7 cellular contexts compared by ENCODE assay signal in the genomic region with DNA sequence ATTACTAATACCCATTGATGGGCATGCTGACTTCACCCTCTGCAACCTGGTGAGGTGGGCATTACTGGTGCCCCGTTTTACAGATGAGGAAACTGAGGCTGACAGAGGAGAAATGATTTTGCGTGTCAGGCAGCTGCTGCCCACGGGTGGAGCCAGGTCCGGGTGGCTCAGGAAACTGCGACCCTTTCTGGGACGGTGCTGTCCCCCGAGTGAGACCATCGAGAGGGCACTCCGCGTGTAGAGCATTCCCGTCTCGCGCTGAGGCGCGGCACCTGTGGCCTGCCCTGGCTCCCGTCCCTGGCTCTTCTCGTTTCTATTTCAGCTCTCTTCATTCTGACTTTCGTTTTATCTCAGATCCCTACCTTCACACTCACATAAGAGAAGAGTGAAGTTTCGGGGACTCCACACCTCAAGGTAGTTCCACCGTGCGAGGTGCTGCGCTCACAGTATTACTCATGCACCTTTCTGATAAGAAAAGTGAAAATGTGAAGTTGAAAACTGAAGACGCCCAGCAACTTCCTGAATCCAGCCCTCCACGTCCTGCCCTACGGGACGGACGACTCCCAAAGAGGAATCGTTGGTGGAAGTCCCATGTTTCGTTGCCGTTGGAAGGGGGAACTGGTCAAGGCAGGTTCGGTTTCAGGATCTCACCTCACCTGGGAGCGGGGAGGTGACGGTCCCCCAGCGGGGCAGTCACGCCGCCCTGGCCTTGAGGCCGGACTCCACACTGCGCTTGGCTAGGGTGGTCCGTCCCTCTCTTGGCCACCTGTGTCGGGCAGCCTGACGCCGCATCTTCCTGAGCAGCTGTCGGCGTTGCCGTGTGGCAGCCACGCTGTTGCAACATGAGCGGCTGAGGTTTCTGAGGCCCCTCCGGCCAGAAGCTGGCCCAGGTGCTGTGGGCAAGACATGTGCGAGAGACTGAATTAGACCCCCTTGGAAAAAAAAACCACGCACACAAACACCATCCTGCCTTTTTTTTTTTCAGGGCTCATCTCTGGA. TPM values are rescaled to one million over a fixed set of nuclear protein-coding genes. Genes with fewer than 3 reads are reported as not detected.
DNase-seq lines count a peak whose midpoint lies in the region; ATAC-seq and TF ChIP-seq lines count a peak whose summit lies in the region.

No MANE protein-coding gene starts in this region.

- peaks cover 7% of the 10 kb centered on the region for H3K27me3 ChIP-seq in endodermal cell (ENCODE audit: control insufficient read depth, insufficient read depth, low read length, poor library complexity, severe bottlenecking)

- no peaks in the 10 kb centered on the region for H3K9me3 ChIP-seq in endodermal cell (ENCODE audit: control insufficient read depth, low read length)

- H3K36me3 ChIP-seq in endodermal cell (ENCODE audit: control insufficient read depth, insufficient read depth, low read length), result no peaks in the 10 kb centered on the region

- H3K4me1 Mint-ChIP-seq in activated T-cell treated with anti-CD3 and anti-CD28 coated beads, Interleukin-2, amount 50 U/mL, for 4 hours (ENCODE audit: low read depth), result peaks cover 64% of the 10 kb centered on the region
- no peaks in the 10 kb centered on the region for H3K4me1 Mint-ChIP-seq in endodermal cell

- H3K27ac ChIP-seq in endodermal cell (ENCODE audit: low read depth, low read length), result no peak overlapping the region

- WGBS in endodermal cell (ENCODE audit: insufficient coverage in 1 of 2, insufficient read length in 1 of 2), 2 experiments, result 94 to 96% methylated on average over 41 to 50 of the region's 50 CpGs

- H3K27me3 Mint-ChIP-seq in activated T-cell treated with anti-CD3 and anti-CD28 coated beads, Interleukin-2, amount 50 U/mL, for 4 hours (ENCODE audit: low read depth), result peaks cover 6% of the 10 kb centered on the region
- peaks cover 5% of the 10 kb centered on the region for H3K27me3 Mint-ChIP-seq in endodermal cell (ENCODE audit: insufficient read depth)

- no peak overlapping the region for H3K4me3 ChIP-seq in endodermal cell (ENCODE audit: low read length)

- no peak overlapping the region for H3K9ac ChIP-seq in endodermal cell (ENCODE audit: extremely low read depth, low read length, poor library complexity, severe bottlenecking)

- H3K4me1 ChIP-seq in endodermal cell (ENCODE audit: control insufficient read depth, insufficient read depth, low read length), result no peaks in the 10 kb centered on the region

- H3K9me3 Mint-ChIP-seq in activated T-cell treated with anti-CD3 and anti-CD28 coated beads, Interleukin-2, amount 50 U/mL, for 4 hours, result no peaks in the 10 kb centered on the region
- H3K9me3 Mint-ChIP-seq in endodermal cell, result no peaks in the 10 kb centered on the region

- TF ChIP-seq CTCF in endodermal cell (conservative IDR thresholded peaks at IDR 0.05) (no peak), omental fat pad (IDR thresholded peaks at IDR 0.05) (no peak)

- H3K4me3 Mint-ChIP-seq in activated T-cell treated with anti-CD3 and anti-CD28 coated beads, Interleukin-2, amount 50 U/mL, for 4 hours, result peak overlapping the region; percentile 79
- H3K4me3 Mint-ChIP-seq in endodermal cell, result no peak overlapping the region

- H3K36me3 Mint-ChIP-seq in activated T-cell treated with anti-CD3 and anti-CD28 coated beads, Interleukin-2, amount 50 U/mL, for 4 hours (ENCODE audit: insufficient read depth), result no peaks in the 10 kb centered on the region
- no peaks in the 10 kb centered on the region for H3K36me3 Mint-ChIP-seq in endodermal cell (ENCODE audit: low read depth)

- H3K27ac Mint-ChIP-seq in endodermal cell, result no peak overlapping the region

- DNase-seq in activated T-cell treated with anti-CD3 and anti-CD28 coated beads, Interleukin-2, amount 50 U/mL, for 4 hours, result peak; percentile 50
- peak; percentile 34 to 46 for DNase-seq in stimulated activated CD4-positive, alpha-beta T cell treated with anti-CD3 and anti-CD28 coated beads, Interleukin-2, amount 100 ng/mL, for 48 hours
- DNase-seq in SW480 (ENCODE audit: low spot score), result no peak
- no peak for DNase-seq in endodermal cell
- no peak for DNase-seq in omental fat pad (ENCODE audit: low spot score)

- ATAC-seq in GM19351 (IDR thresholded peaks at IDR 0.05; ENCODE audit: unreplicated experiment) (peak; percentile 86), HG03135 (IDR thresholded peaks at IDR 0.05; ENCODE audit: unreplicated experiment) (peak; percentile 69), omental fat pad (ENCODE audit: low FRiP score) (no peak)
- ATAC-seq in activated T-cell treated with anti-CD3 and anti-CD28 coated beads, Interleukin-2, amount 50 U/mL, for 4 hours, result peak; percentile 89 to 93

RNA-seq across cellular contexts. Expression of a gene that starts 48.8 kb away (rescaled TPM):
- total RNA-seq in activated T-cell treated with anti-CD3 and anti-CD28 coated beads, Interleukin-2, amount 50 U/mL, for 4 hours, result 100 to 1,000 TPM; 561 to 775 (median 745) TPM
- total RNA-seq in endodermal cell (under 1 TPM; 0.24 to 0.75 TPM), omental fat pad (100 to 1,000 TPM in 1 of 4 donors, 10 to 100 TPM in 3; 32.5 to 134 (median 65.8) TPM)
- 0.64 TPM for polyA plus RNA-seq in endodermal cell (2013, experiment 1 of 2)
- 0.21 TPM for polyA plus RNA-seq in endodermal cell (2013, experiment 2 of 2)

Comparison
In these comparisons a context has a peak if more than half of its experiments do, and no peak if none do; other contexts are left out.
1. DNase-seq: peak in activated T-cell treated with anti-CD3 and anti-CD28 coated beads, Interleukin-2, amount 50 U/mL, for 4 hours (single experiment) and stimulated activated CD4-positive, alpha-beta T cell treated with anti-CD3 and anti-CD28 coated beads, Interleukin-2, amount 100 ng/mL, for 48 hours (2 of 2); none in SW480 (single experiment), endodermal cell (single experiment) and omental fat pad (single experiment).
2. RNA of a gene that starts 48.8 kb away (total RNA-seq): 561 to 775 TPM in activated T-cell treated with anti-CD3 and anti-CD28 coated beads, Interleukin-2, amount 50 U/mL, for 4 hours and 32.5 to 134 TPM in omental fat pad; 0.24 to 0.75 TPM in endodermal cell; every median in the first group is over 10 times any median in the second.